Comparison of ENCODE assay signal across 1 cellular context in genomic region chr3:13072239-13073041, GRCh38.
TF ChIP-seq lines count a peak whose summit lies in the region.

No MANE protein-coding gene starts in this region.

TF ChIP-seq in GM12878, 131 proteins besides CTCF, POLR2A, EP300 and RAD21 (continued from another document and continues in another):
- TF ChIP-seq REST (IDR thresholded peaks at IDR 0.05; ENCODE audit: low read depth, low read length) = no peak
- TF ChIP-seq NFYA (IDR thresholded peaks at IDR 0.05; ENCODE audit: borderline replicate concordance, low read depth, low read length) = no peak
- TF ChIP-seq HCFC1 (IDR thresholded peaks at IDR 0.05; ENCODE audit: low read length) = no peak
- no peak for TF ChIP-seq MYB (IDR thresholded peaks at IDR 0.05; ENCODE audit: borderline replicate concordance, low read depth, low read length)
- TF ChIP-seq FOS (IDR thresholded peaks at IDR 0.05; ENCODE audit: borderline replicate concordance, extremely low read depth, insufficient read length) = no peak
- no peak for TF ChIP-seq USF1 (IDR thresholded peaks at IDR 0.05; ENCODE audit: borderline replicate concordance, extremely low read length, insufficient read depth, low read depth, low read length)
- TF ChIP-seq IKZF1 (conservative IDR thresholded peaks at IDR 0.05) = peak; percentile 77
- TF ChIP-seq PRDM15 (CRISPR knock-in tag; IDR thresholded peaks at IDR 0.05) = no peak
- no peak for TF ChIP-seq HDAC6 (IDR thresholded peaks at IDR 0.05; ENCODE audit: unreplicated experiment)
- TF ChIP-seq SP1 (IDR thresholded peaks at IDR 0.05; ENCODE audit: low read depth, low read length) = no peak
- no peak for TF ChIP-seq ZBTB4 (CRISPR knock-in tag; IDR thresholded peaks at IDR 0.05)
- TF ChIP-seq STAT3 (IDR thresholded peaks at IDR 0.05; ENCODE audit: low read depth, low read length) = no peak
- TF ChIP-seq FOXM1 (IDR thresholded peaks at IDR 0.05; ENCODE audit: low read depth, low read length) = no peak
- TF ChIP-seq HDAC2 (IDR thresholded peaks at IDR 0.05) = no peak
- no peak for TF ChIP-seq E2F8 (IDR thresholded peaks at IDR 0.05; ENCODE audit: low read depth, partially characterized antibody)
- TF ChIP-seq MEF2A (IDR thresholded peaks at IDR 0.05; ENCODE audit: insufficient read depth, low read depth, low read length) = peak; percentile 85
- peak; percentile 88 for TF ChIP-seq MEF2B (IDR thresholded peaks at IDR 0.05; ENCODE audit: partially characterized antibody, poor library complexity, severe bottlenecking)
- TF ChIP-seq SUPT20H (IDR thresholded peaks at IDR 0.05; ENCODE audit: borderline replicate concordance, control insufficient read depth, low read depth, low read length) = no peak
- TF ChIP-seq ZSCAN29 (IDR thresholded peaks at IDR 0.05) = no peak
- TF ChIP-seq SMAD5 (IDR thresholded peaks at IDR 0.05; ENCODE audit: low read depth) = no peak
- no peak for TF ChIP-seq ZBED1 (IDR thresholded peaks at IDR 0.05; ENCODE audit: borderline replicate concordance)
- TF ChIP-seq YBX1 (IDR thresholded peaks at IDR 0.05) = no peak
- TF ChIP-seq MAX (IDR thresholded peaks at IDR 0.05; ENCODE audit: low read depth, low read length) = peak; percentile 66; the same call in 1 of the 2 replicates
- TF ChIP-seq RBBP5 (conservative IDR thresholded peaks at IDR 0.05) = no peak
- no peak for TF ChIP-seq RELA (IDR thresholded peaks at IDR 0.05; ENCODE audit: borderline replicate concordance, partially characterized antibody)
- TF ChIP-seq CUX1 (IDR thresholded peaks at IDR 0.05; ENCODE audit: insufficient replicate concordance, low read depth, low read length) = no peak
- TF ChIP-seq FOXK2 (IDR thresholded peaks at IDR 0.05) = no peak
- TF ChIP-seq ZNF622 (IDR thresholded peaks at IDR 0.05) = no peak
- no peak for TF ChIP-seq MTA2 (IDR thresholded peaks at IDR 0.05; ENCODE audit: low read depth)
- no peak for TF ChIP-seq CHD4 (IDR thresholded peaks at IDR 0.05)
- TF ChIP-seq ZNF24 (IDR thresholded peaks at IDR 0.05) = no peak
- no peak for TF ChIP-seq NBN (IDR thresholded peaks at IDR 0.05)
- TF ChIP-seq NRF1 (conservative IDR thresholded peaks at IDR 0.05; ENCODE audit: low read depth, low read length) = no peak
- no peak for TF ChIP-seq NFIC (IDR thresholded peaks at IDR 0.05; ENCODE audit: low read depth, low read length)
- no peak for TF ChIP-seq ATF2 (IDR thresholded peaks at IDR 0.05; ENCODE audit: low read length)
